In genomic region chr19:17197666-17198065, GRCh38 we compare ENCODE assay signal across 13 cellular contexts. TPM values are rescaled to one million over a fixed set of nuclear protein-coding genes. Genes with fewer than 3 reads are reported as not detected.
DNase-seq lines count a peak whose midpoint lies in the region; ATAC-seq and TF ChIP-seq lines count a peak whose summit lies in the region.
"Had no signal": no experiment of that assay in that cellular context is flagged by ENCODE, and none has a peak within 500 bp of the region (broad histone marks: within the 10 kb centered on the region; RNA-seq: fewer than 3 reads in every experiment).

No MANE protein-coding gene starts in this region.

- H3K9me3 Mint-ChIP-seq in activated T-cell treated with anti-CD3 and anti-CD28 coated beads, Interleukin-2, amount 50 U/mL, for 24 hours = no peaks in the 10 kb centered on the region
- H3K9me3 Mint-ChIP-seq: CD4-positive, alpha-beta T cell; GM23338 had no signal

- DNase-seq in activated T-cell treated with anti-CD3 and anti-CD28 coated beads, Interleukin-2, amount 50 U/mL, for 24 hours = no peak
- no peak for DNase-seq in activated T-cell treated with anti-CD3 and anti-CD28 coated beads for 4 hours
- no peak for DNase-seq in T-helper 17 cell
- peak; percentile 61 for DNase-seq in osteoblast (ENCODE audit: insufficient read length, low spot score, missing footprints)
- no peak for DNase-seq in NK-92 (lab: John Stamatoyannopoulos, UW; ENCODE audit: unreplicated experiment)
- DNase-seq: Caco-2; CD4-positive, alpha-beta T cell; HCEC 1CT had no signal

- ATAC-seq in T-helper 17 cell (no peak), GM21619 (IDR thresholded peaks at IDR 0.05; ENCODE audit: unreplicated experiment) (no peak)
- ATAC-seq: GM23338 had no signal

- H3K4me3 ChIP-seq in osteoblast (ENCODE audit: insufficient read depth, low read length) = no peak overlapping the region
- H3K4me3 ChIP-seq: GM23338 had no signal

- H3K79me2 ChIP-seq in osteoblast (ENCODE audit: insufficient read depth, low read length) = no peaks in the 10 kb centered on the region

- H2AFZ ChIP-seq in osteoblast (ENCODE audit: low read length) = no peak overlapping the region
- H2AFZ ChIP-seq: GM23338 had no signal

- TF ChIP-seq CTCF in osteoblast (IDR thresholded peaks at IDR 0.05; ENCODE audit: extremely low read depth, low read depth, low read length) = no peak

- H3K27ac Mint-ChIP-seq in activated T-cell treated with anti-CD3 and anti-CD28 coated beads, Interleukin-2, amount 50 U/mL, for 24 hours = peak overlapping the region; percentile 44
- H3K27ac Mint-ChIP-seq in T-helper 17 cell = peak overlapping the region; percentile 67
- H3K27ac Mint-ChIP-seq: CD4-positive, alpha-beta T cell; GM23338 had no signal

- no peak overlapping the region for H3K4me2 ChIP-seq in osteoblast (ENCODE audit: insufficient read depth, low read length)
- H3K4me2 ChIP-seq: GM23338 had no signal

- no peaks in the 10 kb centered on the region for H3K27me3 ChIP-seq in osteoblast (ENCODE audit: insufficient read depth, low read length)

- peaks cover 75% of the 10 kb centered on the region for H3K36me3 ChIP-seq in osteoblast (ENCODE audit: insufficient read depth, low read length)

- H3K4me1 ChIP-seq in osteoblast (ENCODE audit: insufficient read depth, low read length) = no peaks in the 10 kb centered on the region
- H3K4me1 ChIP-seq: Caco-2 had no signal

- H4K20me1 ChIP-seq in osteoblast (ENCODE audit: insufficient read depth, low read length) = peaks cover 6% of the 10 kb centered on the region

- H3K9me3 ChIP-seq in T-helper 17 cell (ENCODE audit: control insufficient read depth, low read length, poor library complexity, severe bottlenecking) = no peaks in the 10 kb centered on the region
- no peaks in the 10 kb centered on the region for H3K9me3 ChIP-seq in osteoblast (ENCODE audit: low read depth, low read length)
- H3K9me3 ChIP-seq: Caco-2 had no signal

- H3K27ac ChIP-seq in osteoblast (ENCODE audit: low read depth, low read length) = no peak overlapping the region
- H3K27ac ChIP-seq: C4-2B, HL-60 had no signal

- H3K36me3 Mint-ChIP-seq in activated T-cell treated with anti-CD3 and anti-CD28 coated beads, Interleukin-2, amount 50 U/mL, for 24 hours (ENCODE audit: low read depth) = peaks cover 85% of the 10 kb centered on the region
- H3K36me3 Mint-ChIP-seq in T-helper 17 cell (ENCODE audit: low read depth) = peaks cover 13% of the 10 kb centered on the region

- H3K4me3 Mint-ChIP-seq in activated T-cell treated with anti-CD3 and anti-CD28 coated beads, Interleukin-2, amount 50 U/mL, for 24 hours = no peak overlapping the region
- no peak overlapping the region for H3K4me3 Mint-ChIP-seq in T-helper 17 cell
- H3K4me3 Mint-ChIP-seq: B cell; CD4-positive, alpha-beta T cell; GM23338 had no signal

- no peaks in the 10 kb centered on the region for H3K4me1 Mint-ChIP-seq in activated T-cell treated with anti-CD3 and anti-CD28 coated beads, Interleukin-2, amount 50 U/mL, for 24 hours (ENCODE audit: low read depth)
- peaks cover 9% of the 10 kb centered on the region for H3K4me1 Mint-ChIP-seq in T-helper 17 cell
- H3K4me1 Mint-ChIP-seq: B cell, GM23338 had no signal

- no peaks in the 10 kb centered on the region for H3K27me3 Mint-ChIP-seq in activated T-cell treated with anti-CD3 and anti-CD28 coated beads, Interleukin-2, amount 50 U/mL, for 24 hours
- H3K27me3 Mint-ChIP-seq in T-helper 17 cell = no peaks in the 10 kb centered on the region
- H3K27me3 Mint-ChIP-seq: B cell; CD4-positive, alpha-beta T cell had no signal

RNA-seq across cellular contexts. Expression of gene USE1, which starts 17.5 kb away (rescaled TPM):
- total RNA-seq in T-helper 17 cell (10 to 100 TPM; 21.7 to 23.1 TPM), osteoblast (22.4 and 25.7 TPM in 2 replicates)

RNA-seq across cellular contexts. Expression of gene OCEL1, which starts 28.4 kb away (rescaled TPM):
- total RNA-seq in T-helper 17 cell = 10 to 100 TPM; 13.9 to 14.9 TPM
- total RNA-seq in osteoblast = 2.4 and 3.3 TPM in 2 replicates

RNA-seq across cellular contexts. Expression of gene NR2F6, which starts 48.1 kb away (rescaled TPM):
- 1 to 10 TPM; 1.8 to 2.1 TPM for total RNA-seq in T-helper 17 cell
- total RNA-seq in osteoblast = 29.5 and 32.2 TPM in 2 replicates
